Comparison of ENCODE assay signal across 10 cellular contexts in the genomic region with DNA sequence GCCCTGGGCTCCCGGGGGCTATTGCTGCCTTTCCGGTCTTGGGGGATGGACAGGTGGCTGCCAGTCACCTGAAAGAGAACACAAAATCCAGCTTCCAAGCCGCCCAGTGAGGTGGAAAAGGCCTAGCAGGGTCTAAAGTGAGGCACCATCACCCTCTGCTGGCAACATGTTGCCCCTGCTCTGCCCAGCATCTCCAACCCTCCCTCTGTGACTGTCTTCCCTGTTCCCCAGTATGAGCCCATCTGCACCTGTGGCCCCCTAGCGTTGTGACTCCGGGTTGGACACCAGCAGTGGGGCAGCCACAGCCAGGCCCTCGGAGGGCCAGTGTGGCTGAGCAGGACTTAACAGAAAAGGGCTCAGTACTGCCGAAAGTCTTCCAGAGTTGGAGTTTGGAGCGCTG. TPM values are rescaled to one million over a fixed set of nuclear protein-coding genes. Genes with fewer than 3 reads are reported as not detected.
A peak's percentile ranks its signal among the peaks of the same experiment; 100 is the strongest.
DNase-seq lines count a peak whose midpoint lies in the region; ATAC-seq and TF ChIP-seq lines count a peak whose summit lies in the region.
"Not testable (repeated sequence)": the region's sequence is repeated elsewhere in the genome, so short reads cannot be mapped to it uniquely, and the experiment has no call there.
"Had no signal": no experiment of that assay in that cellular context is flagged by ENCODE, and none has a peak within 500 bp of the region (broad histone marks: within the 10 kb centered on the region; RNA-seq: fewer than 3 reads in every experiment).

No MANE protein-coding gene starts in this region.

- ATAC-seq in HG02798 (IDR thresholded peaks at IDR 0.05; ENCODE audit: poor library complexity, unreplicated experiment): peak; percentile 64
- ATAC-seq in esophagus mucosa: peak; percentile 22

- not testable (repeated sequence) for H3K9me3 Mint-ChIP-seq in activated CD4-positive, alpha-beta memory T cell treated with anti-CD3 and anti-CD28 coated beads for 36 hours; nephron

- H3K9me3 ChIP-seq in AG04450 (ENCODE audit: control insufficient read depth, insufficient read depth, low read length); PC-9 (ENCODE audit: insufficient read depth, low read depth): not testable (repeated sequence)

- POLR2A ChIA-PET in AG04450 (lab: Yijun Ruan, JAX); activated CD4-positive, alpha-beta memory T cell treated with anti-CD3 and anti-CD28 coated beads for 36 hours (lab: Charles Lee): not testable (repeated sequence)
- POLR2A ChIA-PET in PC-9 (lab: Charles Lee; ENCODE audit: unreplicated experiment): interaction anchor here (0.6 kb wide), 1 partner anchor 372 kb away, joined by 3 read pairs; no protein-coding TSS in a partner anchor

- not testable (repeated sequence) for H2AFZ ChIP-seq in PC-9

- not testable (repeated sequence) for H4K20me1 ChIP-seq in PC-9 (ENCODE audit: insufficient read depth)

- CTCF ChIA-PET in AG04450 (lab: Charles Lee): interaction anchor here (0.7 kb wide), 1 partner anchor 16 kb away, joined by 3 read pairs; no protein-coding TSS in a partner anchor
- CTCF ChIA-PET in PC-9 (lab: Charles Lee); activated CD4-positive, alpha-beta memory T cell treated with anti-CD3 and anti-CD28 coated beads for 36 hours (lab: Charles Lee): not testable (repeated sequence)

- not testable (repeated sequence) for H3K4me3 Mint-ChIP-seq in activated CD4-positive, alpha-beta memory T cell treated with anti-CD3 and anti-CD28 coated beads for 36 hours; nephron

- H3F3A ChIP-seq in PC-9 (ENCODE audit: insufficient read depth, low read depth): not testable (repeated sequence)

- H3K27me3 Mint-ChIP-seq in activated CD4-positive, alpha-beta memory T cell treated with anti-CD3 and anti-CD28 coated beads for 36 hours; nephron (ENCODE audit: low read depth): not testable (repeated sequence)

- not testable (repeated sequence) for BruUV-seq in PC-9 (replicated peaks; lab: Mats Ljungman, UMichigan)

- H3K4me2 ChIP-seq in PC-9: not testable (repeated sequence)

- H3K9me2 ChIP-seq in PC-9 (ENCODE audit: insufficient read depth): not testable (repeated sequence)

- H3K4me3 ChIP-seq in AG04450 (ENCODE audit: low read depth, low read length); GM12864 (ENCODE audit: low read depth, low read length); PC-9: not testable (repeated sequence)

- not testable (repeated sequence) for H3K4me1 ChIP-seq in PC-9 (replicated peaks; ENCODE audit: insufficient read depth)

- H3K79me2 ChIP-seq in PC-9 (ENCODE audit: low read depth): not testable (repeated sequence)

- DNase-seq in AG04450 (ENCODE audit: low read depth, low spot score); GM12864 (ENCODE audit: low read depth): not testable (repeated sequence)
- DNase-seq in NCI-H1417 (lab: John Stamatoyannopoulos, UW) (peak in 2 of 3 experiments; percentile 13 to 24), PC-9 (peak in 1 of 2 experiments; percentile 14)
- DNase-seq in activated CD4-positive, alpha-beta memory T cell treated with anti-CD3 and anti-CD28 coated beads for 36 hours: peak; percentile 31

- H3K27ac Mint-ChIP-seq in activated CD4-positive, alpha-beta memory T cell treated with anti-CD3 and anti-CD28 coated beads for 36 hours; nephron: not testable (repeated sequence)

- TF ChIP-seq CTCF in AG04450 (IDR thresholded peaks at IDR 0.05; ENCODE audit: low read depth, low read length): 0 out of 2 replicates have a peak, but pooled peaks have one; percentile 14
- peak; percentile 39 for TF ChIP-seq CTCF in GM12864 (IDR thresholded peaks at IDR 0.05; ENCODE audit: low read depth, low read length, missing control alignments)
- peak; percentile 52; the same call in 1 of the 2 replicates for TF ChIP-seq CTCF in PC-9 (conservative IDR thresholded peaks at IDR 0.05)
- peak in 2 of 3 experiments; percentile 15 to 26 for TF ChIP-seq CTCF in nephron (IDR thresholded peaks at IDR 0.05; ENCODE audit: unreplicated experiment in 3 of 3)

- not testable (repeated sequence) for H3K36me3 Mint-ChIP-seq in activated CD4-positive, alpha-beta memory T cell treated with anti-CD3 and anti-CD28 coated beads for 36 hours; nephron (ENCODE audit: low read depth)

- not testable (repeated sequence) for H3K36me3 ChIP-seq in PC-9 (ENCODE audit: low read depth)

- intact Hi-C loops in PC-9 (cut with micrococcal nuclease; ENCODE audit: unreplicated experiment); activated CD4-positive, alpha-beta memory T cell treated with anti-CD3 and anti-CD28 coated beads for 36 hours (cut with micrococcal nuclease): not testable (repeated sequence)

- H3K4me1 Mint-ChIP-seq in activated CD4-positive, alpha-beta memory T cell treated with anti-CD3 and anti-CD28 coated beads for 36 hours (ENCODE audit: low read depth): peaks cover 20% of the 10 kb centered on the region
- not testable (repeated sequence) for H3K4me1 Mint-ChIP-seq in nephron

- H3K27ac ChIP-seq in AG04450 (ENCODE audit: low read depth, low read length); PC-9: not testable (repeated sequence)

- not testable (repeated sequence) for H3K27me3 ChIP-seq in AG04450 (ENCODE audit: control insufficient read depth, insufficient read depth, low read length); PC-9 (ENCODE audit: insufficient read depth, low read depth)

RNA-seq across cellular contexts. Expression of gene CXCR3, which starts 45.9 kb away (rescaled TPM):
- polyA plus RNA-seq in AG04450 (2011; rRNA removed): not detected in 2 replicates
- polyA minus RNA-seq in AG04450 (2011; rRNA and poly(A)+ RNA removed): not detected in 2 replicates
- total RNA-seq in PC-9 (2021) (not detected in 2 replicates), esophagus mucosa (not detected)
- 10 to 100 TPM; 28.5 to 31.1 TPM for total RNA-seq in activated CD4-positive, alpha-beta memory T cell treated with anti-CD3 and anti-CD28 coated beads for 36 hours
- total RNA-seq: gastrocnemius medialis had no signal

RNA-seq across cellular contexts. Expression of gene CXorf49, which starts 53.9 kb away (rescaled TPM):
- not detected in 2 replicates for polyA plus RNA-seq in AG04450 (2011; rRNA removed)
- not detected in 2 replicates for polyA minus RNA-seq in AG04450 (2011; rRNA and poly(A)+ RNA removed)
- total RNA-seq in PC-9 (2021) (not detected in 2 replicates), esophagus mucosa (0.40 TPM)
- not detected for total RNA-seq in activated CD4-positive, alpha-beta memory T cell treated with anti-CD3 and anti-CD28 coated beads for 36 hours
- total RNA-seq: gastrocnemius medialis, lung had no signal
- polyA plus RNA-seq: lung had no signal

Comparison
In these comparisons a context has a peak if more than half of its experiments do, and no peak if none do; other contexts are left out.
1. RNA of gene CXCR3, which starts 45.9 kb away (total RNA-seq): 28.5 to 31.1 TPM in activated CD4-positive, alpha-beta memory T cell treated with anti-CD3 and anti-CD28 coated beads for 36 hours; not detected in esophagus mucosa (single experiment) and not detected in PC-9; every median in the first group is over 10 times any median in the second.
2. Peak in every context shown above with its lines, with median percentiles within 50 percentile points of each other: CTCF ChIP-seq.